In the genomic region with DNA sequence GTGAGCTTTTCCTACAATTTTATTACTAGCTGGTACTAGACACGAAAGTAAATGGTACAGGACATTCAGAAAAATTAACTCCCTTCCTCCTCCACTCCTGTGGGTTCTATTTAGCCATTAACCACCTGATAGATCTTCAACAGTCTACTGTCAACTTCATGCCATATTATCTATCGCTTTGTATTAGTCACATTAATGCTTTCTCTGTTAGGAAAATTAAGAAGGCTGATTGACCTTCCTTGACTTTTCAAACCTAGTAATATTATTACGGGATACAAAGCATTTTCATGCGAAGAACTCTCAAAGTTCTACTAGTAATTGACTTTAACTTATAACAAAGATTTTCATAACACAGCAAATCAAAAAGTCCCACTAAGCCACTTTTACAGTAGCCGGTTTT, we compare ENCODE assay signal across 1 cellular context.
TF ChIP-seq lines count a peak whose summit lies in the region.

No MANE protein-coding gene starts in this region.

TF ChIP-seq in H1, 55 proteins besides CTCF, POLR2A, EP300 and RAD21:
- no peak for TF ChIP-seq CBX5 (IDR thresholded peaks at IDR 0.05; ENCODE audit: low read depth, low read length)
- TF ChIP-seq, protein P1, sequence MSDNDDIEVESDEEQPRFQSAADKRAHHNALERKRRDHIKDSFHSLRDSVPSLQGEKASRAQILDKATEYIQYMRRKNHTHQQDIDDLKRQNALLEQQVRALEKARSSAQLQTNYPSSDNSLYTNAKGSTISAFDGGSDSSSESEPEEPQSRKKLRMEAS (IDR thresholded peaks at IDR 0.05): no peak
- TF ChIP-seq, protein P2, sequence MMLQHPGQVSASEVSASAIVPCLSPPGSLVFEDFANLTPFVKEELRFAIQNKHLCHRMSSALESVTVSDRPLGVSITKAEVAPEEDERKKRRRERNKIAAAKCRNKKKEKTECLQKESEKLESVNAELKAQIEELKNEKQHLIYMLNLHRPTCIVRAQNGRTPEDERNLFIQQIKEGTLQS (IDR thresholded peaks at IDR 0.05; ENCODE audit: insufficient read depth, low read depth, low read length): no peak
- no peak for TF ChIP-seq SRF (IDR thresholded peaks at IDR 0.05; ENCODE audit: low read depth, low read length)
- no peak for TF ChIP-seq CBX8 (IDR thresholded peaks at IDR 0.05; ENCODE audit: borderline replicate concordance, low read depth, low read length)
- no peak for TF ChIP-seq CTBP2 (IDR thresholded peaks at IDR 0.05; ENCODE audit: borderline replicate concordance, insufficient read depth, insufficient read length, low read length)
- TF ChIP-seq HDAC6 (IDR thresholded peaks at IDR 0.05; ENCODE audit: low read depth, low read length): no peak
- no peak for TF ChIP-seq NRF1 (IDR thresholded peaks at IDR 0.05; ENCODE audit: low read depth, low read length)
- no peak for TF ChIP-seq JUN (IDR thresholded peaks at IDR 0.05; ENCODE audit: low read depth, low read length)
- TF ChIP-seq BCL11A (IDR thresholded peaks at IDR 0.05; ENCODE audit: low read depth in 2 of 2, low read length in 2 of 2): no peak
- no peak for TF ChIP-seq RBBP5 (IDR thresholded peaks at IDR 0.05; ENCODE audit: borderline replicate concordance, low read depth, low read length)
- no peak for TF ChIP-seq CHD1 (IDR thresholded peaks at IDR 0.05; ENCODE audit: low read depth, low read length)
- no peak for TF ChIP-seq HDAC2 (IDR thresholded peaks at IDR 0.05; ENCODE audit: borderline replicate concordance in 1 of 2, low read depth in 2 of 2, low read length in 2 of 2)
